8 cellular contexts compared by ENCODE assay signal in genomic region chr14:36580856-36581831, GRCh38. TPM values are rescaled to one million over a fixed set of nuclear protein-coding genes. Genes with fewer than 3 reads are reported as not detected.
A peak's percentile ranks its signal among the peaks of the same experiment; 100 is the strongest.
DNase-seq lines count a peak whose midpoint lies in the region; ATAC-seq and TF ChIP-seq lines count a peak whose summit lies in the region.

No MANE protein-coding gene starts in this region.

- H3K36me3 Mint-ChIP-seq in activated naive CD8-positive, alpha-beta T cell treated with anti-CD3 and anti-CD28 coated beads for 36 hours = no peaks in the 10 kb centered on the region

- TF ChIP-seq EP300 in stomach (IDR thresholded peaks at IDR 0.05) = no peak

- no peaks in the 10 kb centered on the region for H3K36me3 ChIP-seq in stomach

- no peaks in the 10 kb centered on the region for H3K9me3 Mint-ChIP-seq in activated naive CD8-positive, alpha-beta T cell treated with anti-CD3 and anti-CD28 coated beads for 36 hours

- H3K4me3 Mint-ChIP-seq in activated naive CD8-positive, alpha-beta T cell treated with anti-CD3 and anti-CD28 coated beads for 36 hours = peak overlapping the region; percentile 18

- H3K4me1 Mint-ChIP-seq in activated naive CD8-positive, alpha-beta T cell treated with anti-CD3 and anti-CD28 coated beads for 36 hours = peaks cover 3% of the 10 kb centered on the region

- intact Hi-C loops in stomach (cut with DNase I; ENCODE audit: low total_unique reads) = no loop called here

- 0 to 2% (median 2%) methylated on average over 34 to 103 of the region's 103 CpGs for WGBS in stomach, 5 donors

- H3K27ac Mint-ChIP-seq in activated naive CD8-positive, alpha-beta T cell treated with anti-CD3 and anti-CD28 coated beads for 36 hours = no peak overlapping the region

- H3K4me3 ChIP-seq in HL-60 (replicated peaks; ENCODE audit: insufficient read depth, low read length) (peak overlapping the region; percentile 21), iPS-18c (ENCODE audit: insufficient read depth, low read depth, low read length) (peak overlapping the region; percentile 44), stomach (peak overlapping the region; percentile 44 to 68 (median 46))

- H3K27ac ChIP-seq in HL-60 (replicated peaks) = no peak overlapping the region
- H3K27ac ChIP-seq in stomach = no peak overlapping the region

- in situ Hi-C loops in Caki2 (cut with HindIII; ENCODE audit: low pct_unique_long_range_greater_than_20kb, low sequenced_read_pairs) = no loop called here

- DNase-seq in Caki2 (ENCODE audit: low read depth) (peak; percentile 43), HL-60 (ENCODE audit: low read depth in 1 of 2, low spot score in 1 of 2) (no peak), stomach (no peak), foreskin melanocyte (no peak)
- peak; percentile 36 for DNase-seq in activated naive CD8-positive, alpha-beta T cell treated with anti-CD3 and anti-CD28 coated beads for 36 hours
- no peak for DNase-seq in activated CD8-positive, alpha-beta memory T cell treated with anti-CD3 and anti-CD28 coated beads for 24 hours

- no peak for ATAC-seq in HG03280 (IDR thresholded peaks at IDR 0.05; ENCODE audit: unreplicated experiment)

- peaks cover 25 to 42% (median 34%) of the 10 kb centered on the region in 4 donors for H3K4me1 ChIP-seq in stomach

- H3K9me3 ChIP-seq in iPS-18c (ENCODE audit: control insufficient read depth, insufficient read depth, low read length) = peaks cover 2% of the 10 kb centered on the region
- H3K9me3 ChIP-seq in stomach = no peaks in the 10 kb centered on the region

- TF ChIP-seq CTCF in HL-60 (IDR thresholded peaks at IDR 0.05; ENCODE audit: insufficient read depth, low read length) (no peak), stomach (IDR thresholded peaks at IDR 0.05) (no peak)

- H3K27me3 ChIP-seq in HL-60 (ENCODE audit: insufficient read depth, poor library complexity, severe bottlenecking) = peaks cover 67% of the 10 kb centered on the region
- H3K27me3 ChIP-seq in stomach = peaks cover 43 to 100% (median 72%) of the 10 kb centered on the region in 3 donors

- H3K27me3 Mint-ChIP-seq in activated naive CD8-positive, alpha-beta T cell treated with anti-CD3 and anti-CD28 coated beads for 36 hours = peaks cover 77% of the 10 kb centered on the region

- TF ChIP-seq POLR2A in stomach (IDR thresholded peaks at IDR 0.05) = no peak

RNA-seq across cellular contexts. Expression of gene NKX2-8, which starts 1.3 kb away (rescaled TPM):
- 2.4 and 5.5 TPM in 2 replicates for total RNA-seq in Caki2 (2014; rRNA removed; shearing (Covaris generic); ENCODE audit: low replicate concordance)
- not detected for total RNA-seq in activated naive CD8-positive, alpha-beta T cell treated with anti-CD3 and anti-CD28 coated beads for 36 hours
- not detected for total RNA-seq in stomach
- 1 to 10 TPM in 1 of 3 donors, not detected in 2; 1.4 TPM for polyA plus RNA-seq in stomach

Comparison
In these comparisons a context has a peak if more than half of its experiments do, and no peak if none do; other contexts are left out.
1. DNase-seq: peak in Caki2 (single experiment) and activated naive CD8-positive, alpha-beta T cell treated with anti-CD3 and anti-CD28 coated beads for 36 hours (single experiment); none in HL-60 (0 of 2), stomach (single experiment), foreskin melanocyte (single experiment) and activated CD8-positive, alpha-beta memory T cell treated with anti-CD3 and anti-CD28 coated beads for 24 hours (single experiment).
2. Peak in every context shown above with its lines, with median percentiles within 50 percentile points of each other: H3K4me3 ChIP-seq.